Comparison of ENCODE assay signal across 13 cellular contexts in genomic region chr10:6120691-6121090, GRCh38. TPM values are rescaled to one million over a fixed set of nuclear protein-coding genes. Genes with fewer than 3 reads are reported as not detected.
DNase-seq lines count a peak whose midpoint lies in the region; ATAC-seq and TF ChIP-seq lines count a peak whose summit lies in the region.
"Had no signal": no experiment of that assay in that cellular context is flagged by ENCODE, and none has a peak within 500 bp of the region (broad histone marks: within the 10 kb centered on the region; RNA-seq: fewer than 3 reads in every experiment).

No MANE protein-coding gene starts in this region.

- H3K9me3 ChIP-seq in mucosa of descending colon = no peaks in the 10 kb centered on the region
- H3K9me3 ChIP-seq: right lobe of liver, stomach had no signal

- no peak for TF ChIP-seq CTCF in cardiac fibroblast (IDR thresholded peaks at IDR 0.05; ENCODE audit: low read depth, low read length)
- TF ChIP-seq CTCF in mucosa of descending colon (IDR thresholded peaks at IDR 0.05) = no peak
- no peak for TF ChIP-seq CTCF in RWPE1 (conservative IDR thresholded peaks at IDR 0.05; ENCODE audit: low read depth)

- ATAC-seq in mucosa of descending colon = peak; percentile 28
- ATAC-seq in stimulated activated effector memory CD8-positive, alpha-beta T cell treated with anti-CD3 and anti-CD28 coated beads, Interleukin-12 subunit alpha, Interleukin-12 subunit beta, amount 100 ng/mL, for 72 hours = no peak

- no peak overlapping the region for H3K4me3 Mint-ChIP-seq in stimulated activated effector memory CD8-positive, alpha-beta T cell treated with anti-CD3 and anti-CD28 coated beads, Interleukin-12 subunit alpha, Interleukin-12 subunit beta, amount 100 ng/mL, for 72 hours
- H3K4me3 Mint-ChIP-seq: activated B cell treated with CpG ODN at 0.5 μM for 24 hours had no signal

- H3K36me3 ChIP-seq in mucosa of descending colon (ENCODE audit: low read depth) = no peaks in the 10 kb centered on the region

- H3K4me1 ChIP-seq in mucosa of descending colon (ENCODE audit: low read depth) = no peaks in the 10 kb centered on the region
- H3K4me1 ChIP-seq: right lobe of liver had no signal

- POLR2A ChIA-PET in RWPE1 (lab: Yijun Ruan, JAX; ENCODE audit: low non-redundant PET) = no interaction called here

- H3K9me3 Mint-ChIP-seq in stimulated activated effector memory CD8-positive, alpha-beta T cell treated with anti-CD3 and anti-CD28 coated beads, Interleukin-12 subunit alpha, Interleukin-12 subunit beta, amount 100 ng/mL, for 72 hours = no peaks in the 10 kb centered on the region
- H3K9me3 Mint-ChIP-seq: activated B cell treated with CpG ODN at 0.5 μM for 24 hours had no signal

- H3K36me3 Mint-ChIP-seq in stimulated activated effector memory CD8-positive, alpha-beta T cell treated with anti-CD3 and anti-CD28 coated beads, Interleukin-12 subunit alpha, Interleukin-12 subunit beta, amount 100 ng/mL, for 72 hours = peaks cover 46% of the 10 kb centered on the region

- peaks cover 32% of the 10 kb centered on the region for H3K4me1 Mint-ChIP-seq in stimulated activated effector memory CD8-positive, alpha-beta T cell treated with anti-CD3 and anti-CD28 coated beads, Interleukin-12 subunit alpha, Interleukin-12 subunit beta, amount 100 ng/mL, for 72 hours
- H3K4me1 Mint-ChIP-seq: activated B cell treated with CpG ODN at 0.5 μM for 24 hours had no signal

- H3K27ac Mint-ChIP-seq in stimulated activated effector memory CD8-positive, alpha-beta T cell treated with anti-CD3 and anti-CD28 coated beads, Interleukin-12 subunit alpha, Interleukin-12 subunit beta, amount 100 ng/mL, for 72 hours = peak overlapping the region; percentile 40
- H3K27ac Mint-ChIP-seq: activated B cell treated with CpG ODN at 0.5 μM for 24 hours had no signal

- DNase-seq in cardiac fibroblast (ENCODE audit: low read depth in 2 of 2) (peak; percentile 21 to 56), mucosa of descending colon (peak in 1 of 3 donors; percentile 52), NCI-H2227 (lab: John Stamatoyannopoulos, UW; ENCODE audit: unreplicated experiment) (no peak), NCI-H1436 treated with DMSO at 0.1 percent for 48 hours (lab: John Stamatoyannopoulos, UW) (no peak), RWPE1 (ENCODE audit: low spot score) (no peak)
- no peak for DNase-seq in stimulated activated effector memory CD8-positive, alpha-beta T cell treated with anti-CD3 and anti-CD28 coated beads, Interleukin-12 subunit alpha, Interleukin-12 subunit beta, amount 100 ng/mL, for 72 hours (ENCODE audit: low spot score in 2 of 2)
- DNase-seq: activated B cell treated with CpG ODN at 0.5 μM for 24 hours, midbrain, right lobe of liver, stomach had no signal

- CTCF ChIA-PET in RWPE1 (lab: Yijun Ruan, JAX) = interaction anchor here (0.7 kb wide), 1 partner anchor 281 kb away, joined by 4 read pairs; no protein-coding TSS in a partner anchor

- intact Hi-C loops in mucosa of descending colon (cut with DNase I, micrococcal nuclease) = no loop called here

- TF ChIP-seq EP300 in Ishikawa (IDR thresholded peaks at IDR 0.05; ENCODE audit: borderline replicate concordance) = no peak

- H3K27ac ChIP-seq in RWPE1 = no peak overlapping the region
- H3K27ac ChIP-seq: HL-60, right lobe of liver, stomach had no signal

- no peak overlapping the region for H3K4me3 ChIP-seq in cardiac fibroblast (replicated peaks in 1 of 2; ENCODE audit: low read depth in 2 of 2, low read length in 2 of 2)
- no peak overlapping the region for H3K4me3 ChIP-seq in mucosa of descending colon
- H3K4me3 ChIP-seq: right lobe of liver, stomach had no signal

- no peak for TF ChIP-seq RAD21 in Ishikawa (IDR thresholded peaks at IDR 0.05; ENCODE audit: low read depth)

TF ChIP-seq in Ishikawa, 13 proteins besides CTCF, POLR2A, EP300 and RAD21:
- peak; percentile 32; the same call in 1 of the 2 replicates for TF ChIP-seq NFIC (IDR thresholded peaks at IDR 0.05)
- TF ChIP-seq, protein P1, sequence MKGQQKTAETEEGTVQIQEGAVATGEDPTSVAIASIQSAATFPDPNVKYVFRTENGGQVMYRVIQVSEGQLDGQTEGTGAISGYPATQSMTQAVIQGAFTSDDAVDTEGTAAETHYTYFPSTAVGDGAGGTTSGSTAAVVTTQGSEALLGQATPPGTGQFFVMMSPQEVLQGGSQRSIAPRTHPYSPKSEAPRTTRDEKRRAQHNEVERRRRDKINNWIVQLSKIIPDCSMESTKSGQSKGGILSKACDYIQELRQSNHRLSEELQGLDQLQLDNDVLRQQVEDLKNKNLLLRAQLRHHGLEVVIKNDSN (IDR thresholded peaks at IDR 0.05) = no peak

RNA-seq across cellular contexts. Expression of gene RBM17, which starts 31.9 kb away (rescaled TPM):
- total RNA-seq in mucosa of descending colon = 100 to 1,000 TPM in 1 of 3 donors, 10 to 100 TPM in 2; 87.4 to 100 (median 90.8) TPM

RNA-seq across cellular contexts. Expression of gene IL2RA, which starts 58.5 kb away (rescaled TPM):
- total RNA-seq in mucosa of descending colon = 1 to 10 TPM; 1.2 to 3.7 (median 2.1) TPM
- total RNA-seq: H1 had no signal

Comparison
In these comparisons a context has a peak if more than half of its experiments do, and no peak if none do; other contexts are left out.
1. DNase-seq: peak in cardiac fibroblast (2 of 2); none in stimulated activated effector memory CD8-positive, alpha-beta T cell treated with anti-CD3 and anti-CD28 coated beads, Interleukin-12 subunit alpha, Interleukin-12 subunit beta, amount 100 ng/mL, for 72 hours (0 of 2), NCI-H2227 (single experiment), NCI-H1436 treated with DMSO at 0.1 percent for 48 hours (single experiment) and RWPE1 (single experiment).